8 cellular contexts compared by ENCODE assay signal in genomic region chr11:65083834-65084597, GRCh38. TPM values are rescaled to one million over a fixed set of nuclear protein-coding genes. Genes with fewer than 3 reads are reported as not detected.
DNase-seq lines count a peak whose midpoint lies in the region; ATAC-seq and TF ChIP-seq lines count a peak whose summit lies in the region.

Gene CDCA5 (minus strand): TSS chr11:65084040. CDS start chr11:65083978, 62 bp downstream.
Gene ZFPL1 (plus strand): TSS chr11:65084222. CDS start chr11:65084699, 477 bp downstream.

- H3K36me3 ChIP-seq in H7 (replicated peaks; ENCODE audit: control insufficient read depth, insufficient read depth, low read length) (peaks cover 20% of the 10 kb centered on the region), MG63 (peaks cover 59% of the 10 kb centered on the region)

- intact Hi-C loops in natural killer cell (cut with micrococcal nuclease), result loop anchor here (1.0 to 10.0 kb wide), 4 partner anchors 12 to 1261 kb away; partner anchors contain the start of genes B4GAT1, BRMS1, FAU and MRPL49

- no peaks in the 10 kb centered on the region for H3K27me3 ChIP-seq in H7 (ENCODE audit: control insufficient read depth, insufficient read depth, low read length)
- H3K27me3 ChIP-seq in MG63, result no peaks in the 10 kb centered on the region

- peaks cover 27 to 31% of the 10 kb centered on the region in 2 donors for H3K4me1 Mint-ChIP-seq in natural killer cell

- peak; percentile 98 for DNase-seq in ELF-1 (ENCODE audit: low read depth, low spot score)
- DNase-seq in H7, result peak; percentile 100
- DNase-seq in MG63, result peak; percentile 96
- peak; percentile 88 to 91 for DNase-seq in SHP77 (lab: John Stamatoyannopoulos, UW)
- DNase-seq in activated effector memory CD4-positive, alpha-beta T cell treated with Interleukin-2 at 50 U/mL for 16 hours, result peak; percentile 96
- peak; percentile 93 for DNase-seq in fibroblast of peridontal ligament (ENCODE audit: extremely low read depth)
- DNase-seq in natural killer cell, result peak; percentile 99
- peak; percentile 90 to 97 (median 92) for DNase-seq in stimulated activated naive CD4-positive, alpha-beta T cell (lab: John Stamatoyannopoulos, UW)

- H3K4me3 Mint-ChIP-seq in natural killer cell, result peak within 1 kb of the TSS; percentile 94

- no peaks in the 10 kb centered on the region for H3K27me3 Mint-ChIP-seq in natural killer cell (ENCODE audit: low read depth in 2 of 2)

- peak within 1 kb of the TSS; percentile 88 for H3K4me3 ChIP-seq in H7 (ENCODE audit: insufficient read depth, low read depth, low read length)
- H3K4me3 ChIP-seq in MG63, result peak within 1 kb of the TSS; percentile 77

- TF ChIP-seq CTCF in natural killer cell (IDR thresholded peaks at IDR 0.05), result no peak

- H3K9me3 Mint-ChIP-seq in natural killer cell, result no peaks in the 10 kb centered on the region

- H3K36me3 Mint-ChIP-seq in natural killer cell, result peaks cover 6% of the 10 kb centered on the region

- H3K27ac Mint-ChIP-seq in natural killer cell, result peak within 1 kb of the TSS; percentile 98 to 100

- no peaks in the 10 kb centered on the region for H3K9me3 ChIP-seq in MG63

- ATAC-seq in natural killer cell, result peak; percentile 90 to 93 (median 92)

RNA-seq across cellular contexts. Expression of gene CDCA5, which starts in this region (rescaled TPM):
- total RNA-seq in H7 (2014; rRNA removed; shearing (Covaris generic)), result 83.8 and 88.7 TPM in 2 replicates
- 42.5 and 43.5 TPM in 2 replicates for total RNA-seq in MG63 (2014; rRNA removed; shearing (Covaris generic); ENCODE audit: low replicate concordance)
- 1 to 10 TPM; 3.3 to 6.8 (median 3.8) TPM for total RNA-seq in natural killer cell

RNA-seq across cellular contexts. Expression of gene ZFPL1, which starts in this region (rescaled TPM):
- total RNA-seq in H7 (2014; rRNA removed; shearing (Covaris generic)), result 53.8 and 55.3 TPM in 2 replicates
- total RNA-seq in MG63 (2014; rRNA removed; shearing (Covaris generic); ENCODE audit: low replicate concordance), result 70.2 and 88.7 TPM in 2 replicates
- total RNA-seq in natural killer cell, result 10 to 100 TPM; 49.8 to 60.2 (median 50.8) TPM

Comparison
In these comparisons a context has a peak if more than half of its experiments do, and no peak if none do; other contexts are left out.
1. Peak in every context shown above with its lines: DNase-seq, ATAC-seq and H3K4me3 ChIP-seq.